12 cellular contexts compared by ENCODE assay signal in the genomic region with DNA sequence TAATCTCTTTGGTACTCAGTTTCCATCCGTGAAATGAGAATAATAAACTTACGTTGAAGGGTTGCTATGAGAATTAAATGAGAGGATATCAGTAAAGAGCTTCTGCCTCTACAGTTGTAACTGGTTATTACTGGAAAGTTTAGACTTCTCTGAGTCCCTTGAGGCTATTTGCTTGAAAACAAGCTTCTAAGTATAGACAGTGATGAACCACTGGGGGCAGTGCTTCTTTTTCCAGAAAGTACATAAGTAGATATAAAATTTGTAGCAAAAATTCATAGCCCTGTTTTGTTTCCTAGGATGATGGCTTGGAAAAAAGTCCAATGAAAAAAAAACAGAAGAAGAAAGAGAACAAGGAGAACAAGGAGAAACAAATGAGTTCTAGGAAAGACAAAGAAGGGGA.
DNase-seq lines count a peak whose midpoint lies in the region; ATAC-seq, FAIRE-seq and TF ChIP-seq lines count a peak whose summit lies in the region.
"Had no signal": no experiment of that assay in that cellular context is flagged by ENCODE, and none has a peak within 500 bp of the region (broad histone marks: within the 10 kb centered on the region; RNA-seq: fewer than 3 reads in every experiment).

No MANE protein-coding gene starts in this region.

- POLR2A ChIA-PET in activated CD4-positive, alpha-beta memory T cell treated with anti-CD3 and anti-CD28 coated beads for 36 hours (lab: Charles Lee) = interaction anchor here (1.0 kb wide), 1 partner anchor 11 kb away, joined by 3 read pairs; no protein-coding TSS in a partner anchor
- POLR2A ChIA-PET in activated CD4-positive, alpha-beta memory T cell treated with anti-CD3 and anti-CD28 coated beads, Interleukin-2, amount 10 ng/mL, durations not matched to agents 7 days and 5 days (lab: Charles Lee) = interaction anchor here (1.1 kb wide), 1 partner anchor 22 kb away, joined by 3 read pairs; no protein-coding TSS in a partner anchor

- H4K20me1 ChIP-seq in KMS-11 (ENCODE audit: insufficient read depth) (no peaks in the 10 kb centered on the region), osteoblast (ENCODE audit: insufficient read depth, low read length) (peaks cover 23% of the 10 kb centered on the region)

- H2AFZ ChIP-seq in KMS-11 (ENCODE audit: low read depth) = no peak overlapping the region
- no peak overlapping the region for H2AFZ ChIP-seq in osteoblast (ENCODE audit: low read length)

- DNase-seq in activated CD4-positive, alpha-beta memory T cell treated with anti-CD3 and anti-CD28 coated beads for 36 hours = no peak
- no peak for DNase-seq in activated CD4-positive, alpha-beta memory T cell treated with anti-CD3 and anti-CD28 coated beads, Interleukin-2, amount 10 ng/mL, durations not matched to agents 7 days and 5 days
- no peak for DNase-seq in brain microvascular endothelial cell
- no peak for DNase-seq in osteoblast (ENCODE audit: insufficient read length, low spot score, missing footprints)
- DNase-seq in GM12891 (ENCODE audit: insufficient read length, low spot score) = no peak
- no peak for DNase-seq in AG08396 (ENCODE audit: low spot score)
- DNase-seq: NCI-H1417 treated with DMSO at 0.1 percent for 48 hours; nucleus accumbens; stimulated activated CD4-positive, alpha-beta T cell treated with anti-CD3 and anti-CD28 coated beads, Interleukin-4, amount 100 ng/mL, for 24 hours had no signal

- H3K9me3 Mint-ChIP-seq in activated CD4-positive, alpha-beta memory T cell treated with anti-CD3 and anti-CD28 coated beads for 36 hours = no peaks in the 10 kb centered on the region
- H3K9me3 Mint-ChIP-seq in activated CD4-positive, alpha-beta memory T cell treated with anti-CD3 and anti-CD28 coated beads, Interleukin-2, amount 10 ng/mL, durations not matched to agents 7 days and 5 days = no peaks in the 10 kb centered on the region

- H3K79me2 ChIP-seq in KMS-11 (ENCODE audit: insufficient read depth, low read depth) = no peaks in the 10 kb centered on the region
- peaks cover 57% of the 10 kb centered on the region for H3K79me2 ChIP-seq in osteoblast (ENCODE audit: insufficient read depth, low read length)

- TF ChIP-seq CTCF in KMS-11 (conservative IDR thresholded peaks at IDR 0.05; ENCODE audit: low read depth, low read length) (peak; percentile 25; the same call in 1 of the 2 replicates), brain microvascular endothelial cell (IDR thresholded peaks at IDR 0.05; ENCODE audit: low read depth, low read length, missing control alignments) (peak; percentile 14), osteoblast (IDR thresholded peaks at IDR 0.05; ENCODE audit: extremely low read depth, low read depth, low read length) (peak; percentile 31)

- no peaks in the 10 kb centered on the region for H3K9me3 ChIP-seq in osteoblast (ENCODE audit: low read depth, low read length)
- H3K9me3 ChIP-seq: esophagus muscularis mucosa had no signal

- no peak for FAIRE-seq in GM12891 (lab: Jason Lieb, UNC)

- H3K4me2 ChIP-seq in KMS-11 = no peak overlapping the region
- H3K4me2 ChIP-seq in osteoblast (ENCODE audit: insufficient read depth, low read length) = no peak overlapping the region

- no peak overlapping the region for H3K4me3 ChIP-seq in KMS-11 (IDR thresholded peaks at IDR 0.05; ENCODE audit: insufficient read depth, low read depth, low read length)
- H3K4me3 ChIP-seq in brain microvascular endothelial cell (ENCODE audit: low read depth, low read length) = no peak overlapping the region
- no peak overlapping the region for H3K4me3 ChIP-seq in osteoblast (ENCODE audit: insufficient read depth, low read length)
- H3K4me3 ChIP-seq: esophagus muscularis mucosa had no signal

- no peak overlapping the region for H3K4me3 Mint-ChIP-seq in activated CD4-positive, alpha-beta memory T cell treated with anti-CD3 and anti-CD28 coated beads for 36 hours
- no peak overlapping the region for H3K4me3 Mint-ChIP-seq in activated CD4-positive, alpha-beta memory T cell treated with anti-CD3 and anti-CD28 coated beads, Interleukin-2, amount 10 ng/mL, durations not matched to agents 7 days and 5 days

- in situ Hi-C loops in brain microvascular endothelial cell (cut with HindIII; ENCODE audit: low pct_ligation_motif_present, low sequenced_read_pairs) = no loop called here

- intact Hi-C loops in activated CD4-positive, alpha-beta memory T cell treated with anti-CD3 and anti-CD28 coated beads for 36 hours (cut with micrococcal nuclease) = no loop called here

- H3K27me3 ChIP-seq in KMS-11 (ENCODE audit: insufficient read depth, low read depth) = no peaks in the 10 kb centered on the region
- H3K27me3 ChIP-seq in brain microvascular endothelial cell (replicated peaks) = no peaks in the 10 kb centered on the region
- no peaks in the 10 kb centered on the region for H3K27me3 ChIP-seq in osteoblast (ENCODE audit: insufficient read depth, low read length)
- H3K27me3 ChIP-seq: esophagus muscularis mucosa had no signal

- no peak overlapping the region for H3K9ac ChIP-seq in KMS-11

- peaks cover 73% of the 10 kb centered on the region for H3K36me3 Mint-ChIP-seq in activated CD4-positive, alpha-beta memory T cell treated with anti-CD3 and anti-CD28 coated beads for 36 hours
- peaks cover 82% of the 10 kb centered on the region for H3K36me3 Mint-ChIP-seq in activated CD4-positive, alpha-beta memory T cell treated with anti-CD3 and anti-CD28 coated beads, Interleukin-2, amount 10 ng/mL, durations not matched to agents 7 days and 5 days (ENCODE audit: low read depth)

- peak overlapping the region; percentile 62 for H3K27ac Mint-ChIP-seq in activated CD4-positive, alpha-beta memory T cell treated with anti-CD3 and anti-CD28 coated beads for 36 hours
- H3K27ac Mint-ChIP-seq in activated CD4-positive, alpha-beta memory T cell treated with anti-CD3 and anti-CD28 coated beads, Interleukin-2, amount 10 ng/mL, durations not matched to agents 7 days and 5 days = no peak overlapping the region

- H3K27me3 Mint-ChIP-seq in activated CD4-positive, alpha-beta memory T cell treated with anti-CD3 and anti-CD28 coated beads for 36 hours = no peaks in the 10 kb centered on the region
- H3K27me3 Mint-ChIP-seq in activated CD4-positive, alpha-beta memory T cell treated with anti-CD3 and anti-CD28 coated beads, Interleukin-2, amount 10 ng/mL, durations not matched to agents 7 days and 5 days = no peaks in the 10 kb centered on the region

- no peak for ATAC-seq in HG02852 (IDR thresholded peaks at IDR 0.05; ENCODE audit: unreplicated experiment)

- H3K4me1 ChIP-seq in KMS-11 (ENCODE audit: low read depth, poor library complexity, severe bottlenecking) = no peaks in the 10 kb centered on the region
- H3K4me1 ChIP-seq in osteoblast (ENCODE audit: insufficient read depth, low read length) = peaks cover 7% of the 10 kb centered on the region
- H3K4me1 ChIP-seq: esophagus muscularis mucosa had no signal

- no peak overlapping the region; the same call in 1 of the 2 replicates for H3K27ac ChIP-seq in KMS-11
- no peak overlapping the region for H3K27ac ChIP-seq in brain microvascular endothelial cell
- H3K27ac ChIP-seq in osteoblast (ENCODE audit: low read depth, low read length) = peak overlapping the region; percentile 23
- H3K27ac ChIP-seq: esophagus muscularis mucosa had no signal

- no peaks in the 10 kb centered on the region for H3K4me1 Mint-ChIP-seq in activated CD4-positive, alpha-beta memory T cell treated with anti-CD3 and anti-CD28 coated beads for 36 hours (ENCODE audit: low read depth)
- H3K4me1 Mint-ChIP-seq in activated CD4-positive, alpha-beta memory T cell treated with anti-CD3 and anti-CD28 coated beads, Interleukin-2, amount 10 ng/mL, durations not matched to agents 7 days and 5 days = peaks cover 11% of the 10 kb centered on the region

- TF ChIP-seq POLR2A in GM12891 (IDR thresholded peaks at IDR 0.05; ENCODE audit: low read depth, low read length) = no peak

- CTCF ChIA-PET in activated CD4-positive, alpha-beta memory T cell treated with anti-CD3 and anti-CD28 coated beads for 36 hours (lab: Charles Lee) = interaction anchor here (1.4 to 2.2 kb wide), 5 partner anchors 12 to 205 kb away, joined by 3 to 7 read pairs (median 4); no protein-coding TSS in a partner anchor
- CTCF ChIA-PET in activated CD4-positive, alpha-beta memory T cell treated with anti-CD3 and anti-CD28 coated beads, Interleukin-2, amount 10 ng/mL, durations not matched to agents 7 days and 5 days (lab: Charles Lee) = interaction anchor here (0.5 to 1.4 kb wide), 5 partner anchors 16 to 159 kb away, joined by 3 to 5 read pairs (median 3); no protein-coding TSS in a partner anchor

- H3K36me3 ChIP-seq in KMS-11 (ENCODE audit: insufficient read depth) (peaks cover 33% of the 10 kb centered on the region), brain microvascular endothelial cell (replicated peaks) (peaks cover 87% of the 10 kb centered on the region), osteoblast (ENCODE audit: insufficient read depth, low read length) (peaks cover 95% of the 10 kb centered on the region)

TF ChIP-seq in GM12891, 5 proteins besides CTCF, POLR2A, EP300 and RAD21:
- no peak for TF ChIP-seq TAF1 (IDR thresholded peaks at IDR 0.05; ENCODE audit: low read depth, low read length)
- no peak for TF ChIP-seq SPI1 (IDR thresholded peaks at IDR 0.05; ENCODE audit: low read depth, low read length)
- TF ChIP-seq POLR2AphosphoS5 (IDR thresholded peaks at IDR 0.05; ENCODE audit: low read depth, low read length) = no peak
- TF ChIP-seq PAX5 (IDR thresholded peaks at IDR 0.05; ENCODE audit: insufficient read depth, low read length, severe bottlenecking) = no peak
- TF ChIP-seq POU2F2 (IDR thresholded peaks at IDR 0.05; ENCODE audit: low read depth, low read length) = no peak
